ENCODE assay signal across 8 cellular contexts in genomic region chr14:71555654-71556559, GRCh38.
DNase-seq lines count a peak whose midpoint lies in the region; ATAC-seq lines count a peak whose summit lies in the region.

No MANE protein-coding gene starts in this region.

- ATAC-seq in HG03103 (IDR thresholded peaks at IDR 0.05; ENCODE audit: low read depth, unreplicated experiment), result peak; percentile 88
- ATAC-seq in T-helper 17 cell, result peak; percentile 93
- ATAC-seq in central memory CD8-positive, alpha-beta T cell (replicated peaks; ENCODE audit: extremely low read depth, poor library complexity, severe bottlenecking), result peak; percentile 88

- H3K27ac Mint-ChIP-seq in T-helper 17 cell, result peak overlapping the region; percentile 98
- peak overlapping the region; percentile 94 for H3K27ac Mint-ChIP-seq in central memory CD8-positive, alpha-beta T cell (ENCODE audit: low read depth)

- peak; percentile 55 for DNase-seq in NK-92 treated with Interleukin-12 subunit alpha and Interleukin-12 subunit beta, amount 100 ng/mL, for 24 hours (lab: John Stamatoyannopoulos, UW)
- DNase-seq in NK-92 (lab: John Stamatoyannopoulos, UW; ENCODE audit: unreplicated experiment), result no peak
- DNase-seq in T-helper 17 cell, result peak in 2 of 3 donors; percentile 15 to 21
- DNase-seq in central memory CD8-positive, alpha-beta T cell (ENCODE audit: low spot score in 2 of 2), result peak in 1 of 2 donors; percentile 36
- DNase-seq in stimulated activated CD4-positive, alpha-beta T cell treated with anti-CD3 and anti-CD28 coated beads, Interleukin-1b, Interleukin-23, amount 100 ng/mL, for 48 hours, result peak; percentile 79
- DNase-seq in ecto neural progenitor cell (ENCODE audit: low spot score), result no peak
- no peak for DNase-seq in 8988T

- no peaks in the 10 kb centered on the region for H3K27me3 Mint-ChIP-seq in T-helper 17 cell
- no peaks in the 10 kb centered on the region for H3K27me3 Mint-ChIP-seq in central memory CD8-positive, alpha-beta T cell

- H3K36me3 Mint-ChIP-seq in T-helper 17 cell (ENCODE audit: low read depth), result peaks cover 8% of the 10 kb centered on the region
- H3K36me3 Mint-ChIP-seq in central memory CD8-positive, alpha-beta T cell (ENCODE audit: insufficient read depth), result peaks cover 1% of the 10 kb centered on the region

- H3K9me3 ChIP-seq in T-helper 17 cell (ENCODE audit: control insufficient read depth, low read length, poor library complexity, severe bottlenecking), result no peaks in the 10 kb centered on the region

- peaks cover 38% of the 10 kb centered on the region for H3K4me1 Mint-ChIP-seq in T-helper 17 cell
- peaks cover 43% of the 10 kb centered on the region for H3K4me1 Mint-ChIP-seq in central memory CD8-positive, alpha-beta T cell

- H3K4me3 Mint-ChIP-seq in T-helper 17 cell, result peak overlapping the region; percentile 90
- H3K4me3 Mint-ChIP-seq in central memory CD8-positive, alpha-beta T cell, result peak overlapping the region; percentile 74

- H3K9me3 Mint-ChIP-seq in central memory CD8-positive, alpha-beta T cell, result no peaks in the 10 kb centered on the region

Comparison
In these comparisons a context has a peak if more than half of its experiments do, and no peak if none do; other contexts are left out.
1. DNase-seq: peak in NK-92 treated with Interleukin-12 subunit alpha and Interleukin-12 subunit beta, amount 100 ng/mL, for 24 hours (single experiment), T-helper 17 cell (2 of 3) and stimulated activated CD4-positive, alpha-beta T cell treated with anti-CD3 and anti-CD28 coated beads, Interleukin-1b, Interleukin-23, amount 100 ng/mL, for 48 hours (single experiment); none in NK-92 (single experiment), ecto neural progenitor cell (single experiment) and 8988T (single experiment).
2. Peak in every context shown above with its lines, with median percentiles within 50 percentile points of each other: ATAC-seq.